ENCODE assay signal across 1 cellular context in the genomic region with DNA sequence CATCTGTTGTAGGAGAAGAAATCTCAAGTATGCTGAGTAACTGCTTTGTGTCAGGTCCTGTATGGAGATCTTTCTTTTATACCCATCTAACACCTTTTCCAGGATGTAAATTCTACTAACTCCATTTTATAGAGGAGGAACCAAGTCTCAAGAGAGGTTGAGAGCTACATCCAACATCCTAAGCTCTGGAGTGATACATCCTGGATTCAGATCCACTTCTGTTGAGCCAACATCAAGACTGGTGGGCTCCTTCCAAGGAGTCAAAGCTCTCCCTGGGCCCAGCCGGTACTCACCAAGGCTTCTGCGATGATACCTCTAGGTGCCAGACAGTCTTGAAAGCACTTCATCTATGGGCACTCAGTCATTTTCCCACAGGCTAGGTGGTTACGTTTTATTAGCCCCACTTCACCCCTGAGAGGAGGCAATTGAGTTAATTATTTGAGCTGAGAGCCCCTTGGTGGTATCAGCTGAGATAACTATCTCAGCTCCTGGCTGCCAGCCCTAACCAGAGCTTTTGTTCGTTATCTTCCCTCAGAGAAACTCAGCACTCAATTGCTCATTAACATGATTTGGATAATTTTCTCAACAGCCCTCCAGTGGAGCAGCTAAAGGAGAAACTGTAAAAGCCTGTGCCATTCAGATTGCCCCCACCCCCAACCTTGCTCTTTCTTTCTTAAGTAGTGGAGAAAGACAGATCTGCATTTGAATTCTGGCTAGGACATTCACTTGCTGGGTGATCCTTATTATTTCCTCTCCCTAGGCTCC.
TF ChIP-seq lines count a peak whose summit lies in the region.

No MANE protein-coding gene starts in this region.

TF ChIP-seq in HEK293, 187 proteins besides CTCF, POLR2A, EP300 and RAD21 (continued from another document and continues in another):
- TF ChIP-seq, protein P1, sequence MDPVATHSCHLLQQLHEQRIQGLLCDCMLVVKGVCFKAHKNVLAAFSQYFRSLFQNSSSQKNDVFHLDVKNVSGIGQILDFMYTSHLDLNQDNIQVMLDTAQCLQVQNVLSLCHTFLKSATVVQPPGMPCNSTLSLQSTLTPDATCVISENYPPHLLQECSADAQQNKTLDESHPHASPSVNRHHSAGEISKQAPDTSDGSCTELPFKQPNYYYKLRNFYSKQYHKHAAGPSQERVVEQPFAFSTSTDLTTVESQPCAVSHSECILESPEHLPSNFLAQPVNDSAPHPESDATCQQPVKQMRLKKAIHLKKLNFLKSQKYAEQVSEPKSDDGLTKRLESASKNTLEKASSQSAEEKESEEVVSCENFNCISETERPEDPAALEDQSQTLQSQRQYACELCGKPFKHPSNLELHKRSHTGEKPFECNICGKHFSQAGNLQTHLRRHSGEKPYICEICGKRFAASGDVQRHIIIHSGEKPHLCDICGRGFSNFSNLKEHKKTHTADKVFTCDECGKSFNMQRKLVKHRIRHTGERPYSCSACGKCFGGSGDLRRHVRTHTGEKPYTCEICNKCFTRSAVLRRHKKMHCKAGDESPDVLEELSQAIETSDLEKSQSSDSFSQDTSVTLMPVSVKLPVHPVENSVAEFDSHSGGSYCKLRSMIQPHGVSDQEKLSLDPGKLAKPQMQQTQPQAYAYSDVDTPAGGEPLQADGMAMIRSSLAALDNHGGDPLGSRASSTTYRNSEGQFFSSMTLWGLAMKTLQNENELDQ (tag by site-specific recombination; IDR thresholded peaks at IDR 0.05; ENCODE audit: low read depth), result no peak
- no peak for TF ChIP-seq ZNF335 (tag by site-specific recombination; conservative IDR thresholded peaks at IDR 0.05)
- TF ChIP-seq, protein P2, sequence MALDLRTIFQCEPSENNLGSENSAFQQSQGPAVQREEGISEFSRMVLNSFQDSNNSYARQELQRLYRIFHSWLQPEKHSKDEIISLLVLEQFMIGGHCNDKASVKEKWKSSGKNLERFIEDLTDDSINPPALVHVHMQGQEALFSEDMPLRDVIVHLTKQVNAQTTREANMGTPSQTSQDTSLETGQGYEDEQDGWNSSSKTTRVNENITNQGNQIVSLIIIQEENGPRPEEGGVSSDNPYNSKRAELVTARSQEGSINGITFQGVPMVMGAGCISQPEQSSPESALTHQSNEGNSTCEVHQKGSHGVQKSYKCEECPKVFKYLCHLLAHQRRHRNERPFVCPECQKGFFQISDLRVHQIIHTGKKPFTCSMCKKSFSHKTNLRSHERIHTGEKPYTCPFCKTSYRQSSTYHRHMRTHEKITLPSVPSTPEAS (tag by site-specific recombination; IDR thresholded peaks at IDR 0.05), result no peak
- no peak for TF ChIP-seq ZNF16 (tag by site-specific recombination; IDR thresholded peaks at IDR 0.05; ENCODE audit: low read depth)
- TF ChIP-seq ZNF707 (tag by site-specific recombination; IDR thresholded peaks at IDR 0.05), result no peak
- TF ChIP-seq, protein P3, sequence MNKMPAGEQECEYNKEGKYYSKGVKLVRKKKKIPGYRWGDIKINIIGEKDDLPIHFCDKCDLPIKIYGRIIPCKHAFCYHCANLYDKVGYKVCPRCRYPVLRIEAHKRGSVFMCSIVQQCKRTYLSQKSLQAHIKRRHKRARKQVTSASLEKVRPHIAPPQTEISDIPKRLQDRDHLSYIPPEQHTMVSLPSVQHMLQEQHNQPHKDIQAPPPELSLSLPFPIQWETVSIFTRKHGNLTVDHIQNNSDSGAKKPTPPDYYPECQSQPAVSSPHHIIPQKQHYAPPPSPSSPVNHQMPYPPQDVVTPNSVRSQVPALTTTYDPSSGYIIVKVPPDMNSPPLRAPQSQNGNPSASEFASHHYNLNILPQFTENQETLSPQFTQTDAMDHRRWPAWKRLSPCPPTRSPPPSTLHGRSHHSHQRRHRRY (tag by site-specific recombination; IDR thresholded peaks at IDR 0.05), result no peak
- TF ChIP-seq ZNF501 (tag by site-specific recombination; IDR thresholded peaks at IDR 0.05), result no peak; the same call in 1 of the 2 replicates
- TF ChIP-seq, protein P4, sequence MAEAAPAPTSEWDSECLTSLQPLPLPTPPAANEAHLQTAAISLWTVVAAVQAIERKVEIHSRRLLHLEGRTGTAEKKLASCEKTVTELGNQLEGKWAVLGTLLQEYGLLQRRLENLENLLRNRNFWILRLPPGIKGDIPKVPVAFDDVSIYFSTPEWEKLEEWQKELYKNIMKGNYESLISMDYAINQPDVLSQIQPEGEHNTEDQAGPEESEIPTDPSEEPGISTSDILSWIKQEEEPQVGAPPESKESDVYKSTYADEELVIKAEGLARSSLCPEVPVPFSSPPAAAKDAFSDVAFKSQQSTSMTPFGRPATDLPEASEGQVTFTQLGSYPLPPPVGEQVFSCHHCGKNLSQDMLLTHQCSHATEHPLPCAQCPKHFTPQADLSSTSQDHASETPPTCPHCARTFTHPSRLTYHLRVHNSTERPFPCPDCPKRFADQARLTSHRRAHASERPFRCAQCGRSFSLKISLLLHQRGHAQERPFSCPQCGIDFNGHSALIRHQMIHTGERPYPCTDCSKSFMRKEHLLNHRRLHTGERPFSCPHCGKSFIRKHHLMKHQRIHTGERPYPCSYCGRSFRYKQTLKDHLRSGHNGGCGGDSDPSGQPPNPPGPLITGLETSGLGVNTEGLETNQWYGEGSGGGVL (tag by site-specific recombination; IDR thresholded peaks at IDR 0.05), result peak; percentile 71
- TF ChIP-seq, protein P5, sequence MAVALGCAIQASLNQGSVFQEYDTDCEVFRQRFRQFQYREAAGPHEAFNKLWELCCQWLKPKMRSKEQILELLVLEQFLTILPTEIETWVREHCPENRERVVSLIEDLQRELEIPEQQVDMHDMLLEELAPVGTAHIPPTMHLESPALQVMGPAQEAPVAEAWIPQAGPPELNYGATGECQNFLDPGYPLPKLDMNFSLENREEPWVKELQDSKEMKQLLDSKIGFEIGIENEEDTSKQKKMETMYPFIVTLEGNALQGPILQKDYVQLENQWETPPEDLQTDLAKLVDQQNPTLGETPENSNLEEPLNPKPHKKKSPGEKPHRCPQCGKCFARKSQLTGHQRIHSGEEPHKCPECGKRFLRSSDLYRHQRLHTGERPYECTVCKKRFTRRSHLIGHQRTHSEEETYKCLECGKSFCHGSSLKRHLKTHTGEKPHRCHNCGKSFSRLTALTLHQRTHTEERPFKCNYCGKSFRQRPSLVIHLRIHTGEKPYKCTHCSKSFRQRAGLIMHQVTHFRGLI (tag by site-specific recombination; IDR thresholded peaks at IDR 0.05), result peak; percentile 81
- TF ChIP-seq ZNF654 (tag by site-specific recombination; IDR thresholded peaks at IDR 0.05; ENCODE audit: low read depth), result no peak
- no peak for TF ChIP-seq ZNF239 (tag by site-specific recombination; IDR thresholded peaks at IDR 0.05)
- 0 out of 2 replicates have a peak, but pooled peaks have one; percentile 62 for TF ChIP-seq ZNF626 (tag by site-specific recombination; IDR thresholded peaks at IDR 0.05)
- TF ChIP-seq IKZF3 (tag by site-specific recombination; IDR thresholded peaks at IDR 0.05), result peak; percentile 97
- no peak for TF ChIP-seq ZNF677 (tag by site-specific recombination; IDR thresholded peaks at IDR 0.05)
- TF ChIP-seq, protein P6, sequence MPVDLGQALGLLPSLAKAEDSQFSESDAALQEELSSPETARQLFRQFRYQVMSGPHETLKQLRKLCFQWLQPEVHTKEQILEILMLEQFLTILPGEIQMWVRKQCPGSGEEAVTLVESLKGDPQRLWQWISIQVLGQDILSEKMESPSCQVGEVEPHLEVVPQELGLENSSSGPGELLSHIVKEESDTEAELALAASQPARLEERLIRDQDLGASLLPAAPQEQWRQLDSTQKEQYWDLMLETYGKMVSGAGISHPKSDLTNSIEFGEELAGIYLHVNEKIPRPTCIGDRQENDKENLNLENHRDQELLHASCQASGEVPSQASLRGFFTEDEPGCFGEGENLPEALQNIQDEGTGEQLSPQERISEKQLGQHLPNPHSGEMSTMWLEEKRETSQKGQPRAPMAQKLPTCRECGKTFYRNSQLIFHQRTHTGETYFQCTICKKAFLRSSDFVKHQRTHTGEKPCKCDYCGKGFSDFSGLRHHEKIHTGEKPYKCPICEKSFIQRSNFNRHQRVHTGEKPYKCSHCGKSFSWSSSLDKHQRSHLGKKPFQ (tag by site-specific recombination; IDR thresholded peaks at IDR 0.05), result peak; percentile 96
- no peak for TF ChIP-seq ZNF248 (tag by site-specific recombination; IDR thresholded peaks at IDR 0.05)
- TF ChIP-seq ZNF24 (tag by site-specific recombination; IDR thresholded peaks at IDR 0.05), result peak; percentile 84
- no peak for TF ChIP-seq ZNF623 (tag by site-specific recombination; IDR thresholded peaks at IDR 0.05)
- TF ChIP-seq ZNF571 (tag by site-specific recombination; IDR thresholded peaks at IDR 0.05), result no peak
- TF ChIP-seq, protein P7, sequence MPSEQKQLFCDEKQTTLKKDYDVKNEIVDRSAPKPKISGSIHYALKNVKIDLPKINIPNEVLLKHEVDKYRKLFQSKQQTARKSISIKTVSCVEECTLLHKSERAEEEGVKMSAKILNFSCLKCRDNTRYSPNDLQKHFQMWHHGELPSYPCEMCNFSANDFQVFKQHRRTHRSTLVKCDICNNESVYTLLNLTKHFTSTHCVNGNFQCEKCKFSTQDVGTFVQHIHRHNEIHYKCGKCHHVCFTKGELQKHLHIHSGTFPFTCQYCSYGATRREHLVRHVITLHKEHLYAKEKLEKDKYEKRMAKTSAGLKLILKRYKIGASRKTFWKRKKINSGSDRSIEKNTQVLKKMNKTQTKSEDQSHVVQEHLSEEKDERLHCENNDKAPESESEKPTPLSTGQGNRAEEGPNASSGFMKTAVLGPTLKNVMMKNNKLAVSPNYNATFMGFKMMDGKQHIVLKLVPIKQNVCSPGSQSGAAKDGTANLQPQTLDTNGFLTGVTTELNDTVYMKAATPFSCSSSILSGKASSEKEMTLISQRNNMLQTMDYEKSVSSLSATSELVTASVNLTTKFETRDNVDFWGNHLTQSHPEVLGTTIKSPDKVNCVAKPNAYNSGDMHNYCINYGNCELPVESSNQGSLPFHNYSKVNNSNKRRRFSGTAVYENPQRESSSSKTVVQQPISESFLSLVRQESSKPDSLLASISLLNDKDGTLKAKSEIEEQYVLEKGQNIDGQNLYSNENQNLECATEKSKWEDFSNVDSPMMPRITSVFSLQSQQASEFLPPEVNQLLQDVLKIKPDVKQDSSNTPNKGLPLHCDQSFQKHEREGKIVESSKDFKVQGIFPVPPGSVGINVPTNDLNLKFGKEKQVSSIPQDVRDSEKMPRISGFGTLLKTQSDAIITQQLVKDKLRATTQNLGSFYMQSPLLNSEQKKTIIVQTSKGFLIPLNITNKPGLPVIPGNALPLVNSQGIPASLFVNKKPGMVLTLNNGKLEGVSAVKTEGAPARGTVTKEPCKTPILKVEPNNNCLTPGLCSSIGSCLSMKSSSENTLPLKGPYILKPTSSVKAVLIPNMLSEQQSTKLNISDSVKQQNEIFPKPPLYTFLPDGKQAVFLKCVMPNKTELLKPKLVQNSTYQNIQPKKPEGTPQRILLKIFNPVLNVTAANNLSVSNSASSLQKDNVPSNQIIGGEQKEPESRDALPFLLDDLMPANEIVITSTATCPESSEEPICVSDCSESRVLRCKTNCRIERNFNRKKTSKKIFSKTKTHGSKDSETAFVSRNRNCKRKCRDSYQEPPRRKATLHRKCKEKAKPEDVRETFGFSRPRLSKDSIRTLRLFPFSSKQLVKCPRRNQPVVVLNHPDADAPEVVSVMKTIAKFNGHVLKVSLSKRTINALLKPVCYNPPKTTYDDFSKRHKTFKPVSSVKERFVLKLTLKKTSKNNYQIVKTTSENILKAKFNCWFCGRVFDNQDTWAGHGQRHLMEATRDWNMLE (tag by site-specific recombination; conservative IDR thresholded peaks at IDR 0.05; ENCODE audit: low read depth), result peak; percentile 51; the same call in 1 of the 2 replicates
- TF ChIP-seq ZNF202 (tag by site-specific recombination; IDR thresholded peaks at IDR 0.05; ENCODE audit: borderline replicate concordance), result no peak
- TF ChIP-seq ZNF350 (tag by site-specific recombination; IDR thresholded peaks at IDR 0.05), result no peak
- TF ChIP-seq, protein P8, sequence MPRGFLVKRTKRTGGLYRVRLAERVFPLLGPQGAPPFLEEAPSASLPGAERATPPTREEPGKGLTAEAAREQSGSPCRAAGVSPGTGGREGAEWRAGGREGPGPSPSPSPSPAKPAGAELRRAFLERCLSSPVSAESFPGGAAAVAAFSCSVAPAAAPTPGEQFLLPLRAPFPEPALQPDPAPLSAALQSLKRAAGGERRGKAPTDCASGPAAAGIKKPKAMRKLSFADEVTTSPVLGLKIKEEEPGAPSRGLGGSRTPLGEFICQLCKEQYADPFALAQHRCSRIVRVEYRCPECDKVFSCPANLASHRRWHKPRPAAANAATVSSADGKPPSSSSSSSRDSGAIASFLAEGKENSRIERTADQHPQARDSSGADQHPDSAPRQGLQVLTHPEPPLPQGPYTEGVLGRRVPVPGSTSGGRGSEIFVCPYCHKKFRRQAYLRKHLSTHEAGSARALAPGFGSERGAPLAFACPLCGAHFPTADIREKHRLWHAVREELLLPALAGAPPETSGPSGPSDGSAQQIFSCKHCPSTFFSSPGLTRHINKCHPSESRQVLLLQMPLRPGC (tag by site-specific recombination; IDR thresholded peaks at IDR 0.05), result peak; percentile 97
- no peak for TF ChIP-seq HOXA7 (CRISPR knock-in tag; IDR thresholded peaks at IDR 0.05; ENCODE audit: borderline replicate concordance)
- TF ChIP-seq ZNF660 (tag by site-specific recombination; IDR thresholded peaks at IDR 0.05), result peak; percentile 82; the same call in 1 of the 2 replicates
- TF ChIP-seq, protein P9, sequence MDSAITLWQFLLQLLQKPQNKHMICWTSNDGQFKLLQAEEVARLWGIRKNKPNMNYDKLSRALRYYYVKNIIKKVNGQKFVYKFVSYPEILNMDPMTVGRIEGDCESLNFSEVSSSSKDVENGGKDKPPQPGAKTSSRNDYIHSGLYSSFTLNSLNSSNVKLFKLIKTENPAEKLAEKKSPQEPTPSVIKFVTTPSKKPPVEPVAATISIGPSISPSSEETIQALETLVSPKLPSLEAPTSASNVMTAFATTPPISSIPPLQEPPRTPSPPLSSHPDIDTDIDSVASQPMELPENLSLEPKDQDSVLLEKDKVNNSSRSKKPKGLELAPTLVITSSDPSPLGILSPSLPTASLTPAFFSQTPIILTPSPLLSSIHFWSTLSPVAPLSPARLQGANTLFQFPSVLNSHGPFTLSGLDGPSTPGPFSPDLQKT (IDR thresholded peaks at IDR 0.05; ENCODE audit: borderline replicate concordance, low read depth, low read length), result no peak
- peak; percentile 86 for TF ChIP-seq KLF10 (tag by site-specific recombination; IDR thresholded peaks at IDR 0.05)
- TF ChIP-seq GLI4 (tag by site-specific recombination; IDR thresholded peaks at IDR 0.05), result no peak
- TF ChIP-seq ZNF548 (tag by site-specific recombination; IDR thresholded peaks at IDR 0.05), result no peak
- TF ChIP-seq ZNF324 (tag by site-specific recombination; IDR thresholded peaks at IDR 0.05), result 0 out of 2 replicates have a peak, but pooled peaks have one; percentile 69
- TF ChIP-seq, protein P10, sequence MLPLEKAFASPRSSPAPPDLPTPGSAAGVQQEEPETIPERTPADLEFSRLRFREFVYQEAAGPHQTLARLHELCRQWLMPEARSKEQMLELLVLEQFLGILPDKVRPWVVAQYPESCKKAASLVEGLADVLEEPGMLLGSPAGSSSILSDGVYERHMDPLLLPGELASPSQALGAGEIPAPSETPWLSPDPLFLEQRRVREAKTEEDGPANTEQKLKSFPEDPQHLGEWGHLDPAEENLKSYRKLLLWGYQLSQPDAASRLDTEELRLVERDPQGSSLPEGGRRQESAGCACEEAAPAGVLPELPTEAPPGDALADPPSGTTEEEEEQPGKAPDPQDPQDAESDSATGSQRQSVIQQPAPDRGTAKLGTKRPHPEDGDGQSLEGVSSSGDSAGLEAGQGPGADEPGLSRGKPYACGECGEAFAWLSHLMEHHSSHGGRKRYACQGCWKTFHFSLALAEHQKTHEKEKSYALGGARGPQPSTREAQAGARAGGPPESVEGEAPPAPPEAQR (tag by site-specific recombination; IDR thresholded peaks at IDR 0.05), result no peak
- no peak for TF ChIP-seq ZNF785 (tag by site-specific recombination; IDR thresholded peaks at IDR 0.05)
- peak; percentile 84 for TF ChIP-seq ZNF596 (tag by site-specific recombination; IDR thresholded peaks at IDR 0.05)
